In genomic region chr10:14954001-14954770, GRCh38 we compare ENCODE assay signal across 8 cellular contexts. TPM values are rescaled to one million over a fixed set of nuclear protein-coding genes. Genes with fewer than 3 reads are reported as not detected.
A peak's percentile ranks its signal among the peaks of the same experiment; 100 is the strongest.
DNase-seq lines count a peak whose midpoint lies in the region; ATAC-seq, FAIRE-seq and TF ChIP-seq lines count a peak whose summit lies in the region.

Gene DCLRE1C, minus strand, starts transcription at chr10:14954096. Its CDS starts 86 bp downstream, at chr10:14954010.

- H3K4me3 ChIP-seq in fibroblast of lung (replicated peaks in 1 of 4; ENCODE audit: control extremely low read depth in 1 of 4, insufficient read depth in 1 of 4, low read depth in 3 of 4, low read length in 4 of 4): peak within 1 kb of the TSS; percentile 54 to 82 (median 76)

- H3K4me1 Mint-ChIP-seq in activated T-helper 17 cell treated with anti-CD3 and anti-CD28 coated beads, Interleukin-2, amount 50 U/mL, for 72 hours: peaks cover 15% of the 10 kb centered on the region
- peaks cover 27 to 73% (median 71%) of the 10 kb centered on the region in 4 donors for H3K4me1 Mint-ChIP-seq in naive thymus-derived CD8-positive, alpha-beta T cell
- peaks cover 38 to 50% of the 10 kb centered on the region in 2 donors for H3K4me1 Mint-ChIP-seq in stimulated activated naive B cell treated with anti-CD40 and anti-IgM and Interleukin-4, amounts not matched to agents 10 μg/mL and 1 μg/mL and 100 μg/mL, for 72 hours

- peak within 1 kb of the TSS; percentile 95 for H3K27ac ChIP-seq in RWPE1
- peak within 1 kb of the TSS; percentile 82 for H3K27ac ChIP-seq in fibroblast of lung (ENCODE audit: insufficient read depth, low read length)

- POLR2A ChIA-PET in RWPE1 (lab: Yijun Ruan, JAX; ENCODE audit: low non-redundant PET): interaction anchor here (0.6 kb wide), 1 partner anchor 151 kb away, joined by 6 read pairs; no protein-coding TSS in a partner anchor
- POLR2A ChIA-PET in naive thymus-derived CD8-positive, alpha-beta T cell (lab: Charles Lee): interaction anchor here (0.8 to 2.1 kb wide), 6 partner anchors 12 to 1864 kb away, joined by 3 to 13 read pairs (median 4); partner anchors contain the start of genes CDNF, HSPA14, MSANTD7 and SUV39H2

- H3K36me3 Mint-ChIP-seq in activated T-helper 17 cell treated with anti-CD3 and anti-CD28 coated beads, Interleukin-2, amount 50 U/mL, for 72 hours (ENCODE audit: low read depth): peaks cover 12% of the 10 kb centered on the region
- H3K36me3 Mint-ChIP-seq in naive thymus-derived CD8-positive, alpha-beta T cell: peaks cover 0 to 6% (median 0%) of the 10 kb centered on the region in 3 donors
- H3K36me3 Mint-ChIP-seq in stimulated activated naive B cell treated with anti-CD40 and anti-IgM and Interleukin-4, amounts not matched to agents 10 μg/mL and 1 μg/mL and 100 μg/mL, for 72 hours: peaks cover 5 to 14% of the 10 kb centered on the region in 2 donors

- no peaks in the 10 kb centered on the region for H3K9me3 Mint-ChIP-seq in activated T-helper 17 cell treated with anti-CD3 and anti-CD28 coated beads, Interleukin-2, amount 50 U/mL, for 72 hours
- H3K9me3 Mint-ChIP-seq in naive thymus-derived CD8-positive, alpha-beta T cell: no peaks in the 10 kb centered on the region
- H3K9me3 Mint-ChIP-seq in stimulated activated naive B cell treated with anti-CD40 and anti-IgM and Interleukin-4, amounts not matched to agents 10 μg/mL and 1 μg/mL and 100 μg/mL, for 72 hours: no peaks in the 10 kb centered on the region

- peak; percentile 93 for ATAC-seq in activated T-helper 17 cell treated with anti-CD3 and anti-CD28 coated beads, Interleukin-2, amount 50 U/mL, for 72 hours (replicated peaks)
- ATAC-seq in naive thymus-derived CD8-positive, alpha-beta T cell: peak; percentile 90 to 92
- ATAC-seq in stimulated activated naive B cell treated with anti-CD40 and anti-IgM and Interleukin-4, amounts not matched to agents 10 μg/mL and 1 μg/mL and 100 μg/mL, for 72 hours (replicated peaks): peak; percentile 83 to 92

- peaks cover 34% of the 10 kb centered on the region for H3K79me2 ChIP-seq in fibroblast of lung (ENCODE audit: control insufficient read depth, insufficient read depth, low read length)

- peak within 1 kb of the TSS; percentile 95 for H3K4me2 ChIP-seq in fibroblast of lung (ENCODE audit: extremely low read depth, insufficient read depth, low read length)

- peak within 1 kb of the TSS; percentile 94 for H2AFZ ChIP-seq in fibroblast of lung (ENCODE audit: low read length)

- no peaks in the 10 kb centered on the region for H3K27me3 ChIP-seq in fibroblast of lung (ENCODE audit: control insufficient read depth, insufficient read depth, low read length)

- no peaks in the 10 kb centered on the region for H3K36me3 ChIP-seq in fibroblast of lung (ENCODE audit: control insufficient read depth, insufficient read depth, low read length)

- DNase-seq in ELF-1 (ENCODE audit: low read depth, low spot score): peak; percentile 92
- peak; percentile 88 for DNase-seq in H54 (ENCODE audit: insufficient read length, low spot score)
- DNase-seq in LoVo (ENCODE audit: low spot score): peak; percentile 79
- peak; percentile 92 for DNase-seq in RWPE1 (ENCODE audit: low spot score)
- DNase-seq in fibroblast of lung (ENCODE audit: low read depth in 2 of 2): peak; percentile 86 to 91
- DNase-seq in naive thymus-derived CD8-positive, alpha-beta T cell: peak; percentile 78 to 92 (median 84)
- DNase-seq in stimulated activated naive B cell treated with anti-CD40 and anti-IgM and Interleukin-4, amounts not matched to agents 10 μg/mL and 1 μg/mL and 100 μg/mL, for 72 hours: peak; percentile 88

- CTCF ChIA-PET in RWPE1 (lab: Yijun Ruan, JAX): interaction anchor here (0.6 kb wide), 1 partner anchor 354 kb away, joined by 3 read pairs; no protein-coding TSS in a partner anchor

- FAIRE-seq in H54 (lab: Jason Lieb, UNC): no peak

- TF ChIP-seq CTCF in RWPE1 (conservative IDR thresholded peaks at IDR 0.05; ENCODE audit: low read depth) (no peak), fibroblast of lung (conservative IDR thresholded peaks at IDR 0.05 in 1 of 2, IDR thresholded peaks at IDR 0.05 in 1 of 2; ENCODE audit: low read depth in 1 of 2, low read length in 2 of 2) (no peak)

- peak within 1 kb of the TSS; percentile 97 for H3K27ac Mint-ChIP-seq in activated T-helper 17 cell treated with anti-CD3 and anti-CD28 coated beads, Interleukin-2, amount 50 U/mL, for 72 hours
- peak within 1 kb of the TSS; percentile 91 to 98 (median 97) for H3K27ac Mint-ChIP-seq in naive thymus-derived CD8-positive, alpha-beta T cell
- peak within 1 kb of the TSS; percentile 99 for H3K27ac Mint-ChIP-seq in stimulated activated naive B cell treated with anti-CD40 and anti-IgM and Interleukin-4, amounts not matched to agents 10 μg/mL and 1 μg/mL and 100 μg/mL, for 72 hours

- no peaks in the 10 kb centered on the region for H3K9me3 ChIP-seq in fibroblast of lung (ENCODE audit: control insufficient read depth, insufficient read depth, low read depth, low read length)

- no peaks in the 10 kb centered on the region for H4K20me1 ChIP-seq in fibroblast of lung (ENCODE audit: control insufficient read depth, extremely low read depth, insufficient read depth, low read length)

- peak; percentile 53 for TF ChIP-seq POLR2A in H54 (IDR thresholded peaks at IDR 0.05; ENCODE audit: low read depth, low read length)

- no peaks in the 10 kb centered on the region for H3K27me3 Mint-ChIP-seq in activated T-helper 17 cell treated with anti-CD3 and anti-CD28 coated beads, Interleukin-2, amount 50 U/mL, for 72 hours
- H3K27me3 Mint-ChIP-seq in naive thymus-derived CD8-positive, alpha-beta T cell: no peaks in the 10 kb centered on the region
- H3K27me3 Mint-ChIP-seq in stimulated activated naive B cell treated with anti-CD40 and anti-IgM and Interleukin-4, amounts not matched to agents 10 μg/mL and 1 μg/mL and 100 μg/mL, for 72 hours: no peaks in the 10 kb centered on the region

- H3K4me1 ChIP-seq in fibroblast of lung (ENCODE audit: control insufficient read depth, extremely low read depth, insufficient read depth, low read length): peaks cover 2% of the 10 kb centered on the region

- H3K4me3 Mint-ChIP-seq in activated T-helper 17 cell treated with anti-CD3 and anti-CD28 coated beads, Interleukin-2, amount 50 U/mL, for 72 hours: peak within 1 kb of the TSS; percentile 96
- peak within 1 kb of the TSS; percentile 87 to 96 (median 94) for H3K4me3 Mint-ChIP-seq in naive thymus-derived CD8-positive, alpha-beta T cell
- peak within 1 kb of the TSS; percentile 92 to 98 for H3K4me3 Mint-ChIP-seq in stimulated activated naive B cell treated with anti-CD40 and anti-IgM and Interleukin-4, amounts not matched to agents 10 μg/mL and 1 μg/mL and 100 μg/mL, for 72 hours

- H3K9ac ChIP-seq in fibroblast of lung (ENCODE audit: insufficient read depth, low read length): peak within 1 kb of the TSS; percentile 80

RNA-seq across cellular contexts. Expression of gene DCLRE1C, which starts in this region (rescaled TPM):
- total RNA-seq in activated T-helper 17 cell treated with anti-CD3 and anti-CD28 coated beads, Interleukin-2, amount 50 U/mL, for 72 hours: 10 to 100 TPM; 16.5 to 20.1 TPM
- total RNA-seq in fibroblast of lung: 9.5 and 13.4 TPM in 2 replicates
- 7.6 and 8.9 TPM in 2 replicates for polyA plus RNA-seq in fibroblast of lung
- polyA plus RNA-seq in fibroblast of lung (2012): 4.0 and 5.3 TPM in 2 replicates
- polyA minus RNA-seq in fibroblast of lung (ENCODE audit: low replicate concordance): 0.55 and 0.74 TPM in 2 replicates
- total RNA-seq in naive thymus-derived CD8-positive, alpha-beta T cell: 10 to 100 TPM; 24.0 to 32.4 TPM
- polyA plus RNA-seq in naive thymus-derived CD8-positive, alpha-beta T cell: 10 to 100 TPM; 15.8 to 20.5 (median 16.9) TPM

Comparison
In these comparisons a context has a peak if more than half of its experiments do, and no peak if none do; other contexts are left out.
1. Peak in every context shown above with its lines: DNase-seq, ATAC-seq, H3K4me3 ChIP-seq and H3K27ac ChIP-seq.